In the genomic region with DNA sequence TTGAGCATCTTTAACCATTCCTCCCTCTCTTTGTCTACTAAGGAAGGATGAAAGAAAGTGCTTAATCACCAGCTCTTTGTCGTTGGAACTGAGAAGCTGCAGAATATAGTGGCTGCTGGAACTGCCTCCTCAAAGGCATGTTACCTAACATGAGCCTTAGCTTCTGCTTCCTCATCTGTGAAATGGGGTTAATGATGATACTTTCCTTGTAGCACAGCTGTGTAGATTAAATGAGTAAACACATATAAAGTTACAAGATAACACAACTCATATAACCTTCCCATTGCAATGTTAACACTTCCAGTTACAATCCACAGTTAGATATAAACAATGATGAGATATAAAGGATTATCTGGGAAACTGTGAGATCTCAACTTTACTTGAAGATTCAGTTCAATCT, we compare ENCODE assay signal across 18 cellular contexts. TPM values are rescaled to one million over a fixed set of nuclear protein-coding genes. Genes with fewer than 3 reads are reported as not detected.
DNase-seq lines count a peak whose midpoint lies in the region; ATAC-seq and TF ChIP-seq lines count a peak whose summit lies in the region.
"Had no signal": no experiment of that assay in that cellular context is flagged by ENCODE, and none has a peak within 500 bp of the region (broad histone marks: within the 10 kb centered on the region; RNA-seq: fewer than 3 reads in every experiment).

No MANE protein-coding gene starts in this region.

- H3K27ac Mint-ChIP-seq in neural progenitor cell = no peak overlapping the region
- no peak overlapping the region for H3K27ac Mint-ChIP-seq in activated T-helper 17 cell treated with anti-CD3 and anti-CD28 coated beads, Interleukin-2, amount 50 U/mL, for 72 hours
- H3K27ac Mint-ChIP-seq: CD8-positive, alpha-beta T cell; T-cell had no signal

- H4K20me1 ChIP-seq in neural progenitor cell (ENCODE audit: low read depth) = no peaks in the 10 kb centered on the region
- H4K20me1 ChIP-seq: BLaER1 had no signal

- no peak overlapping the region for H3K4me2 ChIP-seq in neural progenitor cell
- H3K4me2 ChIP-seq: BLaER1, SK-N-SH had no signal

- no peaks in the 10 kb centered on the region for H3K36me3 Mint-ChIP-seq in neural progenitor cell
- no peaks in the 10 kb centered on the region for H3K36me3 Mint-ChIP-seq in activated T-helper 17 cell treated with anti-CD3 and anti-CD28 coated beads, Interleukin-2, amount 50 U/mL, for 72 hours (ENCODE audit: low read depth)
- H3K36me3 Mint-ChIP-seq: CD8-positive, alpha-beta T cell; T-cell had no signal

- peak; percentile 7 for ATAC-seq in HG03460 (IDR thresholded peaks at IDR 0.05; ENCODE audit: unreplicated experiment)
- no peak for ATAC-seq in RWPE2 (ENCODE audit: low read depth)
- no peak for ATAC-seq in activated T-helper 17 cell treated with anti-CD3 and anti-CD28 coated beads, Interleukin-2, amount 50 U/mL, for 72 hours (replicated peaks)
- ATAC-seq: CD8-positive, alpha-beta T cell; T-cell had no signal

- TF ChIP-seq CTCF in RWPE2 (IDR thresholded peaks at IDR 0.05; ENCODE audit: poor library complexity, severe bottlenecking) = no peak
- no peak for TF ChIP-seq CTCF in neural progenitor cell (IDR thresholded peaks at IDR 0.05)

- H3K9me3 Mint-ChIP-seq in neural progenitor cell = no peaks in the 10 kb centered on the region
- H3K9me3 Mint-ChIP-seq in activated T-helper 17 cell treated with anti-CD3 and anti-CD28 coated beads, Interleukin-2, amount 50 U/mL, for 72 hours = no peaks in the 10 kb centered on the region
- H3K9me3 Mint-ChIP-seq: CD8-positive, alpha-beta T cell; T-cell had no signal

- H3K4me3 ChIP-seq in RWPE2 (ENCODE audit: severe bottlenecking) (no peak overlapping the region), neural progenitor cell (no peak overlapping the region)
- H3K4me3 ChIP-seq: BLaER1 had no signal

- H3F3A ChIP-seq in neural progenitor cell (ENCODE audit: low read depth) = peaks cover 21% of the 10 kb centered on the region

- peak; percentile 11 for DNase-seq in NCI-H2171 treated with DMSO at 0.1 percent for 48 hours (lab: John Stamatoyannopoulos, UW)
- no peak for DNase-seq in NCI-H2171 (lab: John Stamatoyannopoulos, UW)
- DNase-seq in RWPE2 (ENCODE audit: low spot score) = no peak
- peak; percentile 22 for DNase-seq in neural progenitor cell (ENCODE audit: low spot score)
- DNase-seq in NCI-H1436 (lab: John Stamatoyannopoulos, UW) = no peak
- DNase-seq in germinal center (ENCODE audit: low spot score) = no peak
- DNase-seq: CD8-positive, alpha-beta T cell; DMS79; NCI-H1105; NCI-H1694 treated with DMSO at 0.1 percent for 48 hours; NCI-H774; SK-N-SH; T-cell had no signal

- H3K4me3 Mint-ChIP-seq in neural progenitor cell = no peak overlapping the region
- H3K4me3 Mint-ChIP-seq in activated T-helper 17 cell treated with anti-CD3 and anti-CD28 coated beads, Interleukin-2, amount 50 U/mL, for 72 hours = no peak overlapping the region
- H3K4me3 Mint-ChIP-seq: CD8-positive, alpha-beta T cell; T-cell had no signal

- no peaks in the 10 kb centered on the region for H3K79me2 ChIP-seq in neural progenitor cell (ENCODE audit: low read depth)

- H3K4me1 ChIP-seq in RWPE2 (ENCODE audit: insufficient read depth, poor library complexity, severe bottlenecking) (peaks cover 23% of the 10 kb centered on the region), neural progenitor cell (peaks cover 35% of the 10 kb centered on the region)

- H3K9me3 ChIP-seq in RWPE2 (ENCODE audit: severe bottlenecking) (peaks cover 2% of the 10 kb centered on the region), neural progenitor cell (ENCODE audit: low read depth) (no peaks in the 10 kb centered on the region)
- H3K9me3 ChIP-seq: BLaER1, SK-N-SH had no signal

- H3K27me3 ChIP-seq in RWPE2 (ENCODE audit: insufficient read depth, poor library complexity, severe bottlenecking) (no peaks in the 10 kb centered on the region), neural progenitor cell (no peaks in the 10 kb centered on the region)
- H3K27me3 ChIP-seq: BLaER1 had no signal

- no peaks in the 10 kb centered on the region for H3K27me3 Mint-ChIP-seq in neural progenitor cell (ENCODE audit: insufficient read depth, low read depth)
- no peaks in the 10 kb centered on the region for H3K27me3 Mint-ChIP-seq in activated T-helper 17 cell treated with anti-CD3 and anti-CD28 coated beads, Interleukin-2, amount 50 U/mL, for 72 hours
- H3K27me3 Mint-ChIP-seq: T-cell had no signal

- H3K9ac ChIP-seq in neural progenitor cell = no peak overlapping the region
- H3K9ac ChIP-seq: BLaER1, SK-N-SH had no signal

- H2AFZ ChIP-seq in neural progenitor cell (replicated peaks) = no peak overlapping the region

- no peaks in the 10 kb centered on the region for H3K36me3 ChIP-seq in RWPE2 (ENCODE audit: low read depth)
- H3K36me3 ChIP-seq in neural progenitor cell = no peaks in the 10 kb centered on the region
- H3K36me3 ChIP-seq: BLaER1 had no signal

- peaks cover 22% of the 10 kb centered on the region for H3K4me1 Mint-ChIP-seq in neural progenitor cell
- peaks cover 5% of the 10 kb centered on the region for H3K4me1 Mint-ChIP-seq in activated T-helper 17 cell treated with anti-CD3 and anti-CD28 coated beads, Interleukin-2, amount 50 U/mL, for 72 hours
- H3K4me1 Mint-ChIP-seq: T-cell had no signal

- H3K27ac ChIP-seq in RWPE2 (ENCODE audit: poor library complexity, severe bottlenecking) (peak overlapping the region; percentile 28), neural progenitor cell (no peak overlapping the region)
- H3K27ac ChIP-seq: 22Rv1, BLaER1, HL-60 had no signal

RNA-seq across cellular contexts. Expression of gene ZNF326, which starts 48.4 kb away (rescaled TPM):
- total RNA-seq in neural progenitor cell (ENCODE audit: low replicate concordance) = 33.9 and 45.0 TPM in 2 replicates
- total RNA-seq in activated T-helper 17 cell treated with anti-CD3 and anti-CD28 coated beads, Interleukin-2, amount 50 U/mL, for 72 hours = 10 to 100 TPM; 18.4 to 20.9 TPM

Comparison
In these comparisons a context has a peak if more than half of its experiments do, and no peak if none do; other contexts are left out.
1. DNase-seq: peak in NCI-H2171 treated with DMSO at 0.1 percent for 48 hours (single experiment) and neural progenitor cell (single experiment); none in NCI-H2171 (single experiment), RWPE2 (single experiment), NCI-H1436 (single experiment) and germinal center (single experiment).